8 cellular contexts compared by ENCODE assay signal in the genomic region with DNA sequence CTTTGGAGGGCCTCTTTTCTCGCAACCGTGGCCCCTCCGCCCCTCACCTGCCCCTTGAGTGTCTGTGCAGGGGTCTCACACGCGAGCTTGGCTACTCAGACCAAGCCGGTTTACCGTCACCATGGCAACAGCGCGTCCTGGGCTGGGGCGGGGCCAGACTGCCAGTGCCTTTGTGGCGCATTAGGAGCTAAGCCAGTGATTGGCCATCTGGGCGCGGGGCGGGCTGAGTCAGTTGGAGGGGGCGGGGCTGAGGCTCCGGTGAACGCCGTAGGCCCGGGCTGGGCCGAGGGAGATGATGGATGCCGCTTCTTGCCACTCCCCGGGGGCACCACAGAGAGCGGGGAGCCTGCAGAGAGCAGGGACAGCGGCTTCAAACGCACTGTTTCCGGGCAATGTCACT. TPM values are rescaled to one million over a fixed set of nuclear protein-coding genes. Genes with fewer than 3 reads are reported as not detected.
DNase-seq lines count a peak whose midpoint lies in the region; ATAC-seq and TF ChIP-seq lines count a peak whose summit lies in the region.

No MANE protein-coding gene starts in this region.

- no peak for TF ChIP-seq CTCF in GM20000 (IDR thresholded peaks at IDR 0.05; ENCODE audit: extremely low read depth, missing control alignments)

- DNase-seq in LHCN-M2 (ENCODE audit: low read depth) (peak; percentile 20), left lobe of liver (ENCODE audit: low spot score) (peak; percentile 66), GM20000 (ENCODE audit: low spot score) (no peak)
- peak; percentile 46 for DNase-seq in activated CD8-positive, alpha-beta memory T cell treated with anti-CD3 and anti-CD28 coated beads, Interleukin-2, amount 50 U/mL, for 1 hour (ENCODE audit: extremely low read depth)
- peak; percentile 80 for DNase-seq in effector CD4-positive, alpha-beta T cell
- peak; percentile 50 to 83 (median 66) for DNase-seq in stimulated activated CD4-positive, alpha-beta T cell treated with anti-CD3 and anti-CD28 coated beads, Interleukin-1b, Interleukin-23, amount 100 ng/mL, for 24 hours (ENCODE audit: low read depth in 4 of 4, low spot score in 1 of 4)

- ATAC-seq in GM18868 (IDR thresholded peaks at IDR 0.05; ENCODE audit: unreplicated experiment) (peak; percentile 91), left lobe of liver (peak; percentile 73), HG03097 (IDR thresholded peaks at IDR 0.05; ENCODE audit: low FRiP score, unreplicated experiment) (no peak)

RNA-seq across cellular contexts. Expression of gene FXYD4, which starts 48.7 kb away (rescaled TPM):
- total RNA-seq in LHCN-M2 (2014; rRNA removed), result not detected in 2 replicates
- polyA plus RNA-seq in LHCN-M2 (2012), result not detected
- total RNA-seq in left lobe of liver, result not detected

RNA-seq across cellular contexts. Expression of gene RASGEF1A, which starts 55.9 kb away (rescaled TPM):
- not detected in 2 replicates for total RNA-seq in LHCN-M2 (2014; rRNA removed)
- polyA plus RNA-seq in LHCN-M2 (2012), result 0.24 TPM
- total RNA-seq in left lobe of liver, result 0.13 TPM
